In the genomic region with DNA sequence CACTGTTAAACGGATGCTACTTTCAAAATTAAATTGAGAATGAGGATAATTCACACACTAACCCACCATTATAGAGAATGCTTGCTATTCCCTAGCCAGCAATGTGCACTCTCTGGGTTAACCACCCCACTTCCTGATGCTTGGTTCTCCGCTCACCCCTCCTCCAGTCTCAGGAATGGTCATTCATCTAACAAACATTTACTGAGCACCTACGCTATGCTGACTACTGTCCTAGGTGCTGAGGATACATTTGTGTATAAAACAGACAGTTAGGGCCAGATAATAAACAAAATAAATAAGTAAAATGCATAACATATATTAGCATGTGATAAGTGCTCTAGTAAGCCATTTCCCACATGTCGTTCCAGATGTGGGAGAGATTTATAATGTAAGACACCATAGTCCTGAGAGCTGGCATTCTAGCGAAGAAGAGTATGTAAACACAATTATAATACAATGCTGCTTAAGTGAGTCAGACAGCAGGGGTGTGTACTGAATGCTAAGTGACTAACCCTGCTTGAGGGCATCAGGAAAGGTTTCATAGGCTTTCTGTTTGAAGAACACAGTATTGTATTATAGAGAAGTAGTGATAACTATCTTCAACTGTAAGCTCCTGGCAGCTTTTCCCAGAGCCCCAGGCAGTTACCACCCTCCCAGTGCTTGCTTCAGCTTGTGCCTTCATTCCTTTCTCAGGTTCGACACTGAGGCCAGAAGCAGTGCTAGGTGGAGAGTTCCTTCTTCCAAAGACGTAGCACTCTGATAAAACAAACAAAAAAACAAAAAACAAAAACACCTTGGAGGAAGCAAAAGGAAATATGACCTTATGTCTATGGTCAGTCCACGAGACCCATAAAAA, we compare ENCODE assay signal across 8 cellular contexts.
DNase-seq lines count a peak whose midpoint lies in the region; ATAC-seq, FAIRE-seq and TF ChIP-seq lines count a peak whose summit lies in the region.

No MANE protein-coding gene starts in this region.

- no peak overlapping the region for H3K4me3 Mint-ChIP-seq in activated CD8-positive, alpha-beta T cell treated with anti-CD3 and anti-CD28 coated beads for 36 hours

- H3K27ac Mint-ChIP-seq in activated CD8-positive, alpha-beta T cell treated with anti-CD3 and anti-CD28 coated beads for 36 hours, result no peak overlapping the region

- no peaks in the 10 kb centered on the region for H3K9me3 ChIP-seq in SK-N-SH

- no peaks in the 10 kb centered on the region for H3K9me3 Mint-ChIP-seq in activated CD8-positive, alpha-beta T cell treated with anti-CD3 and anti-CD28 coated beads for 36 hours

- intact Hi-C loops in activated CD8-positive, alpha-beta T cell treated with anti-CD3 and anti-CD28 coated beads for 36 hours (cut with micrococcal nuclease), result no loop called here

- H3K9me2 ChIP-seq in SK-N-SH, result no peaks in the 10 kb centered on the region

- no peaks in the 10 kb centered on the region for H3K36me3 Mint-ChIP-seq in activated CD8-positive, alpha-beta T cell treated with anti-CD3 and anti-CD28 coated beads for 36 hours (ENCODE audit: low read depth)

- H3K4me3 ChIP-seq in BJ (ENCODE audit: low read depth, low read length) (no peak overlapping the region), SK-N-SH (ENCODE audit: low read depth in 2 of 2, low read length in 1 of 2) (no peak overlapping the region)

- DNase-seq in BJ (ENCODE audit: low read depth) (peak; percentile 81), LoVo (ENCODE audit: low spot score) (peak; percentile 81), SK-N-SH (peak; percentile 46), foreskin melanocyte (peak; percentile 99), activated gamma-delta T cell treated with Interleukin-2 at 50 U/mL for 16 hours (no peak), frontal cortex (ENCODE audit: low spot score in 2 of 2) (no peak)
- DNase-seq in activated CD8-positive, alpha-beta T cell treated with anti-CD3 and anti-CD28 coated beads for 36 hours, result no peak

- H3K9ac ChIP-seq in SK-N-SH, result no peak overlapping the region

- POLR2A ChIA-PET in BJ (lab: Charles Lee) (no interaction called here), SK-N-SH (lab: Yijun Ruan, JAX) (interaction anchor here (0.7 kb wide), 1 partner anchor 146 kb away, joined by 3 read pairs; no protein-coding TSS in a partner anchor)
- POLR2A ChIA-PET in activated CD8-positive, alpha-beta T cell treated with anti-CD3 and anti-CD28 coated beads for 36 hours (lab: Charles Lee), result no interaction called here

- no peaks in the 10 kb centered on the region for H3K4me1 Mint-ChIP-seq in activated CD8-positive, alpha-beta T cell treated with anti-CD3 and anti-CD28 coated beads for 36 hours (ENCODE audit: low read depth)

- ATAC-seq in activated CD8-positive, alpha-beta T cell treated with anti-CD3 and anti-CD28 coated beads for 36 hours, result no peak
- ATAC-seq in HG03135 (IDR thresholded peaks at IDR 0.05; ENCODE audit: unreplicated experiment), result no peak

- H3K36me3 ChIP-seq in BJ (ENCODE audit: control insufficient read depth, insufficient read depth, low read length) (no peaks in the 10 kb centered on the region), SK-N-SH (replicated peaks in 1 of 2; ENCODE audit: control insufficient read depth in 1 of 2, insufficient read depth in 2 of 2, low read length in 1 of 2) (no peaks in the 10 kb centered on the region)

- peaks cover 5 to 10% of the 10 kb centered on the region in 2 experiments; a peak in 3 of 4 replicates for H3K4me1 ChIP-seq in SK-N-SH (ENCODE audit: control insufficient read depth in 1 of 2, insufficient read depth in 2 of 2, low read depth in 1 of 2, low read length in 1 of 2)

- CTCF ChIA-PET in BJ (lab: Yijun Ruan, JAX) (no interaction called here), SK-N-SH (lab: Yijun Ruan, JAX) (no interaction called here)
- CTCF ChIA-PET in activated CD8-positive, alpha-beta T cell treated with anti-CD3 and anti-CD28 coated beads for 36 hours (lab: Charles Lee), result no interaction called here

- no peaks in the 10 kb centered on the region for H3F3A ChIP-seq in SK-N-SH (replicated peaks; ENCODE audit: insufficient read depth)

- H3K27me3 ChIP-seq in BJ (ENCODE audit: control insufficient read depth, insufficient read depth, low read length) (no peaks in the 10 kb centered on the region), SK-N-SH (ENCODE audit: insufficient read depth) (no peaks in the 10 kb centered on the region)

- H3K4me2 ChIP-seq in SK-N-SH, result no peak overlapping the region

- TF ChIP-seq CTCF in BJ (IDR thresholded peaks at IDR 0.05; ENCODE audit: insufficient read depth, low read depth, low read length), result no peak
- TF ChIP-seq CTCF in SK-N-SH (IDR thresholded peaks at IDR 0.05), result no peak
- no peak for TF ChIP-seq CTCF in activated CD8-positive, alpha-beta T cell treated with anti-CD3 and anti-CD28 coated beads for 36 hours (IDR thresholded peaks at IDR 0.05)

- peak overlapping the region in 1 of 2 experiments; percentile 36; a peak in 1 of 4 replicates for H3K27ac ChIP-seq in SK-N-SH (ENCODE audit: low read depth in 2 of 2, low read length in 1 of 2)

- no peak overlapping the region for H2AFZ ChIP-seq in SK-N-SH (ENCODE audit: low read depth)

- H4K20me1 ChIP-seq in SK-N-SH (ENCODE audit: insufficient read depth), result no peaks in the 10 kb centered on the region

- 36% methylated on average over 8 of the region's 8 CpGs for WGBS in SK-N-SH (ENCODE audit: low lambda C conversion rate)

- FAIRE-seq in frontal cortex (lab: Jason Lieb, UNC), result no peak

- peaks cover 4% of the 10 kb centered on the region for H3K27me3 Mint-ChIP-seq in activated CD8-positive, alpha-beta T cell treated with anti-CD3 and anti-CD28 coated beads for 36 hours

- 0 out of 4 replicates have a peak, but pooled peaks of 1 of the 2 experiments have one; percentile 7 for TF ChIP-seq EP300 in SK-N-SH (IDR thresholded peaks at IDR 0.05; ENCODE audit: borderline replicate concordance in 1 of 2, low read depth in 1 of 2, low read length in 1 of 2)

- H3K79me2 ChIP-seq in SK-N-SH (ENCODE audit: insufficient read depth), result no peaks in the 10 kb centered on the region

- TF ChIP-seq RAD21 in SK-N-SH (IDR thresholded peaks at IDR 0.05; ENCODE audit: low read length), result 0 out of 2 replicates have a peak, but pooled peaks have one; percentile 5

TF ChIP-seq in SK-N-SH, 30 proteins besides CTCF, POLR2A, EP300 and RAD21:
- TF ChIP-seq, protein P1, sequence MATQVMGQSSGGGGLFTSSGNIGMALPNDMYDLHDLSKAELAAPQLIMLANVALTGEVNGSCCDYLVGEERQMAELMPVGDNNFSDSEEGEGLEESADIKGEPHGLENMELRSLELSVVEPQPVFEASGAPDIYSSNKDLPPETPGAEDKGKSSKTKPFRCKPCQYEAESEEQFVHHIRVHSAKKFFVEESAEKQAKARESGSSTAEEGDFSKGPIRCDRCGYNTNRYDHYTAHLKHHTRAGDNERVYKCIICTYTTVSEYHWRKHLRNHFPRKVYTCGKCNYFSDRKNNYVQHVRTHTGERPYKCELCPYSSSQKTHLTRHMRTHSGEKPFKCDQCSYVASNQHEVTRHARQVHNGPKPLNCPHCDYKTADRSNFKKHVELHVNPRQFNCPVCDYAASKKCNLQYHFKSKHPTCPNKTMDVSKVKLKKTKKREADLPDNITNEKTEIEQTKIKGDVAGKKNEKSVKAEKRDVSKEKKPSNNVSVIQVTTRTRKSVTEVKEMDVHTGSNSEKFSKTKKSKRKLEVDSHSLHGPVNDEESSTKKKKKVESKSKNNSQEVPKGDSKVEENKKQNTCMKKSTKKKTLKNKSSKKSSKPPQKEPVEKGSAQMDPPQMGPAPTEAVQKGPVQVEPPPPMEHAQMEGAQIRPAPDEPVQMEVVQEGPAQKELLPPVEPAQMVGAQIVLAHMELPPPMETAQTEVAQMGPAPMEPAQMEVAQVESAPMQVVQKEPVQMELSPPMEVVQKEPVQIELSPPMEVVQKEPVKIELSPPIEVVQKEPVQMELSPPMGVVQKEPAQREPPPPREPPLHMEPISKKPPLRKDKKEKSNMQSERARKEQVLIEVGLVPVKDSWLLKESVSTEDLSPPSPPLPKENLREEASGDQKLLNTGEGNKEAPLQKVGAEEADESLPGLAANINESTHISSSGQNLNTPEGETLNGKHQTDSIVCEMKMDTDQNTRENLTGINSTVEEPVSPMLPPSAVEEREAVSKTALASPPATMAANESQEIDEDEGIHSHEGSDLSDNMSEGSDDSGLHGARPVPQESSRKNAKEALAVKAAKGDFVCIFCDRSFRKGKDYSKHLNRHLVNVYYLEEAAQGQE (IDR thresholded peaks at IDR 0.05; ENCODE audit: low read depth, low read length), result peak; percentile 75
- TF ChIP-seq FOXM1 (IDR thresholded peaks at IDR 0.05; ENCODE audit: low read depth), result no peak
- no peak for TF ChIP-seq NFIC (IDR thresholded peaks at IDR 0.05; ENCODE audit: borderline replicate concordance)
- TF ChIP-seq USF2 (IDR thresholded peaks at IDR 0.05; ENCODE audit: borderline replicate concordance, low read depth, low read length), result no peak
- 0 out of 2 replicates have a peak, but pooled peaks have one; percentile 20 for TF ChIP-seq MXI1 (IDR thresholded peaks at IDR 0.05; ENCODE audit: low read depth, low read length)
- TF ChIP-seq, protein P2, sequence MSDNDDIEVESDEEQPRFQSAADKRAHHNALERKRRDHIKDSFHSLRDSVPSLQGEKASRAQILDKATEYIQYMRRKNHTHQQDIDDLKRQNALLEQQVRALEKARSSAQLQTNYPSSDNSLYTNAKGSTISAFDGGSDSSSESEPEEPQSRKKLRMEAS (IDR thresholded peaks at IDR 0.05; ENCODE audit: low read depth), result no peak
- no peak for TF ChIP-seq FOXJ3 (CRISPR knock-in tag; IDR thresholded peaks at IDR 0.05)
- no peak for TF ChIP-seq RFX5 (IDR thresholded peaks at IDR 0.05; ENCODE audit: low read length)
TF ChIP-seq in SK-N-SH: peak in this region for 2.

Comparison
In these comparisons a context has a peak if more than half of its experiments do, and no peak if none do; other contexts are left out.
1. DNase-seq: peak in BJ (single experiment), LoVo (single experiment), SK-N-SH (single experiment) and foreskin melanocyte (single experiment); none in activated gamma-delta T cell treated with Interleukin-2 at 50 U/mL for 16 hours (single experiment), activated CD8-positive, alpha-beta T cell treated with anti-CD3 and anti-CD28 coated beads for 36 hours (single experiment) and frontal cortex (0 of 2).